ENCODE assay signal across 18 cellular contexts in the genomic region with DNA sequence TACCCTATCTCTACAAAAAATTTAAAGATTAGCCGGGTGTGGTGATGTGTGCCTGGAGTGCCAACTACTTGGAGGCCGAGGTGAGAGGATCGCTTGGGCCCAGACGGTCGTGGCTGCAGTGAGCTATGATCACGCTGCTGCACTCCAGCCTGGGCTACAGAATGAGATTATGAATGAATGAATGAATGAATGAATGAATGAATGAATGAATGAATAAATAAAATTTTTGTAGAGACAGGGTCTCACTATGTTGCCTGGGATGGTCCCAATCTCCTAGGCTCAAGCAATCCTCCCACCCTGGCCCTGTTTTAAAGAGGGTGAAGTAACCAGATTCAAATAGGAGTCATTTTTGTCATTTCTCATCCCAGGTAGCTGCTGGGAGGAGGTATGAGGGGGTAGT.
DNase-seq lines count a peak whose midpoint lies in the region; ATAC-seq and TF ChIP-seq lines count a peak whose summit lies in the region.
"Had no signal": no experiment of that assay in that cellular context is flagged by ENCODE, and none has a peak within 500 bp of the region (broad histone marks: within the 10 kb centered on the region; RNA-seq: fewer than 3 reads in every experiment).

No MANE protein-coding gene starts in this region.

- H3K9me3 ChIP-seq in T-helper 17 cell (ENCODE audit: control insufficient read depth, low read length, poor library complexity, severe bottlenecking), result no peaks in the 10 kb centered on the region

- H3K4me1 Mint-ChIP-seq in activated CD8-positive, alpha-beta T cell treated with anti-CD3 and anti-CD28 coated beads for 36 hours (ENCODE audit: low read depth), result peaks cover 91% of the 10 kb centered on the region
- peaks cover 83% of the 10 kb centered on the region for H3K4me1 Mint-ChIP-seq in activated CD8-positive, alpha-beta T cell treated with anti-CD3 and anti-CD28 coated beads, Interleukin-2, amount 10 ng/mL, durations not matched to agents 7 days and 5 days (ENCODE audit: low read depth)
- H3K4me1 Mint-ChIP-seq in T-helper 17 cell (peaks cover 48% of the 10 kb centered on the region), immature natural killer cell (peaks cover 92 to 100% of the 10 kb centered on the region in 2 donors), endothelial cell (ENCODE audit: unreplicated experiment) (peaks cover 8% of the 10 kb centered on the region)

- CTCF ChIA-PET in activated CD8-positive, alpha-beta T cell treated with anti-CD3 and anti-CD28 coated beads for 36 hours (lab: Charles Lee), result interaction anchor here (0.8 to 1.3 kb wide), 8 partner anchors 11 to 319 kb away, joined by 3 to 5 read pairs (median 4); no protein-coding TSS in a partner anchor
- CTCF ChIA-PET in activated CD8-positive, alpha-beta T cell treated with anti-CD3 and anti-CD28 coated beads, Interleukin-2, amount 10 ng/mL, durations not matched to agents 7 days and 5 days (lab: Charles Lee), result interaction anchor here (0.7 to 1.6 kb wide), 3 partner anchors 71 to 319 kb away, joined by 3 to 5 read pairs (median 3); no protein-coding TSS in a partner anchor

- no peak for ATAC-seq in activated CD8-positive, alpha-beta T cell treated with anti-CD3 and anti-CD28 coated beads for 36 hours
- ATAC-seq in activated CD8-positive, alpha-beta T cell treated with anti-CD3 and anti-CD28 coated beads, Interleukin-2, amount 10 ng/mL, durations not matched to agents 7 days and 5 days, result no peak
- ATAC-seq in T-helper 17 cell, result peak; percentile 11
- ATAC-seq in HG03280 (IDR thresholded peaks at IDR 0.05; ENCODE audit: unreplicated experiment), result no peak
- ATAC-seq: GM23338 had no signal

- H3K27ac Mint-ChIP-seq in activated CD8-positive, alpha-beta T cell treated with anti-CD3 and anti-CD28 coated beads for 36 hours, result peak overlapping the region; percentile 71
- no peak overlapping the region for H3K27ac Mint-ChIP-seq in activated CD8-positive, alpha-beta T cell treated with anti-CD3 and anti-CD28 coated beads, Interleukin-2, amount 10 ng/mL, durations not matched to agents 7 days and 5 days
- peak overlapping the region; percentile 68 for H3K27ac Mint-ChIP-seq in T-helper 17 cell
- H3K27ac Mint-ChIP-seq in immature natural killer cell, result peak overlapping the region in 5 of 6 donors; percentile 70 to 92 (median 78)
- H3K27ac Mint-ChIP-seq in endothelial cell (ENCODE audit: unreplicated experiment), result no peak overlapping the region
- H3K27ac Mint-ChIP-seq: GM23338 had no signal

- H3K27ac ChIP-seq in C4-2B, result peak overlapping the region; percentile 61; the same call in 1 of the 2 replicates

- peaks cover 6% of the 10 kb centered on the region for H3K9me3 Mint-ChIP-seq in activated CD8-positive, alpha-beta T cell treated with anti-CD3 and anti-CD28 coated beads for 36 hours
- no peaks in the 10 kb centered on the region for H3K9me3 Mint-ChIP-seq in activated CD8-positive, alpha-beta T cell treated with anti-CD3 and anti-CD28 coated beads, Interleukin-2, amount 10 ng/mL, durations not matched to agents 7 days and 5 days (ENCODE audit: insufficient read depth)
- H3K9me3 Mint-ChIP-seq in immature natural killer cell (no peaks in the 10 kb centered on the region), endothelial cell (ENCODE audit: unreplicated experiment) (no peaks in the 10 kb centered on the region)
- H3K9me3 Mint-ChIP-seq: GM23338 had no signal

- POLR2A ChIA-PET in activated CD8-positive, alpha-beta T cell treated with anti-CD3 and anti-CD28 coated beads for 36 hours (lab: Charles Lee), result interaction anchor here (1.0 to 1.4 kb wide), 3 partner anchors 15 to 242 kb away, joined by 3 read pairs; no protein-coding TSS in a partner anchor
- POLR2A ChIA-PET in activated CD8-positive, alpha-beta T cell treated with anti-CD3 and anti-CD28 coated beads, Interleukin-2, amount 10 ng/mL, durations not matched to agents 7 days and 5 days (lab: Charles Lee), result no interaction called here

- H3K27me3 Mint-ChIP-seq in activated CD8-positive, alpha-beta T cell treated with anti-CD3 and anti-CD28 coated beads for 36 hours, result no peaks in the 10 kb centered on the region
- no peaks in the 10 kb centered on the region for H3K27me3 Mint-ChIP-seq in activated CD8-positive, alpha-beta T cell treated with anti-CD3 and anti-CD28 coated beads, Interleukin-2, amount 10 ng/mL, durations not matched to agents 7 days and 5 days (ENCODE audit: low read depth)
- no peaks in the 10 kb centered on the region for H3K27me3 Mint-ChIP-seq in T-helper 17 cell
- peaks cover 9 to 23% (median 21%) of the 10 kb centered on the region in 3 donors for H3K27me3 Mint-ChIP-seq in immature natural killer cell (ENCODE audit: low read depth in 3 of 3)
- H3K27me3 Mint-ChIP-seq in endothelial cell (ENCODE audit: unreplicated experiment), result peaks cover 5% of the 10 kb centered on the region

- no peak for TF ChIP-seq CTCF in activated CD8-positive, alpha-beta T cell treated with anti-CD3 and anti-CD28 coated beads for 36 hours (IDR thresholded peaks at IDR 0.05)
- TF ChIP-seq CTCF in C4-2B (conservative IDR thresholded peaks at IDR 0.05) (no peak), endothelial cell (IDR thresholded peaks at IDR 0.05; ENCODE audit: unreplicated experiment) (no peak)

- H3K36me3 Mint-ChIP-seq in activated CD8-positive, alpha-beta T cell treated with anti-CD3 and anti-CD28 coated beads for 36 hours (ENCODE audit: low read depth), result peaks cover 74% of the 10 kb centered on the region
- H3K36me3 Mint-ChIP-seq in activated CD8-positive, alpha-beta T cell treated with anti-CD3 and anti-CD28 coated beads, Interleukin-2, amount 10 ng/mL, durations not matched to agents 7 days and 5 days (ENCODE audit: low read depth), result peaks cover 81% of the 10 kb centered on the region
- peaks cover 2% of the 10 kb centered on the region for H3K36me3 Mint-ChIP-seq in T-helper 17 cell (ENCODE audit: low read depth)
- H3K36me3 Mint-ChIP-seq in immature natural killer cell, result peaks cover 0 to 9% (median 6%) of the 10 kb centered on the region in 3 donors
- H3K36me3 Mint-ChIP-seq in endothelial cell (ENCODE audit: low read depth, unreplicated experiment), result peaks cover 5% of the 10 kb centered on the region

- no peak for DNase-seq in activated CD8-positive, alpha-beta T cell treated with anti-CD3 and anti-CD28 coated beads for 36 hours
- no peak for DNase-seq in activated CD8-positive, alpha-beta T cell treated with anti-CD3 and anti-CD28 coated beads, Interleukin-2, amount 10 ng/mL, durations not matched to agents 7 days and 5 days
- DNase-seq in T-helper 17 cell, result no peak
- no peak for DNase-seq in immature natural killer cell
- no peak for DNase-seq in endothelial cell (ENCODE audit: low spot score)
- no peak for DNase-seq in HuH-7 (ENCODE audit: low spot score)
- DNase-seq: COR-L47, GF-D8, KG1, NCI-H1417 treated with DMSO at 0.1 percent for 48 hours, NCI-H1930, NCI-H2171, NCI-H446 treated with DMSO at 0.1 percent for 48 hours, NCI-H748 treated with DMSO at 0.1 percent for 48 hours, OCI-M1 had no signal

- peak overlapping the region; percentile 17 for H3K4me3 Mint-ChIP-seq in activated CD8-positive, alpha-beta T cell treated with anti-CD3 and anti-CD28 coated beads for 36 hours
- H3K4me3 Mint-ChIP-seq in activated CD8-positive, alpha-beta T cell treated with anti-CD3 and anti-CD28 coated beads, Interleukin-2, amount 10 ng/mL, durations not matched to agents 7 days and 5 days, result no peak overlapping the region
- peak overlapping the region; percentile 12 for H3K4me3 Mint-ChIP-seq in T-helper 17 cell
- peak overlapping the region in 1 of 5 donors; percentile 12 for H3K4me3 Mint-ChIP-seq in immature natural killer cell
- no peak overlapping the region for H3K4me3 Mint-ChIP-seq in endothelial cell (ENCODE audit: unreplicated experiment)
- H3K4me3 Mint-ChIP-seq: GM23338 had no signal

- intact Hi-C loops in activated CD8-positive, alpha-beta T cell treated with anti-CD3 and anti-CD28 coated beads for 36 hours (cut with micrococcal nuclease), result no loop called here

Comparison
In these comparisons a context has a peak if more than half of its experiments do, and no peak if none do; other contexts are left out.
1. H3K27ac Mint-ChIP-seq: peak in activated CD8-positive, alpha-beta T cell treated with anti-CD3 and anti-CD28 coated beads for 36 hours (single experiment), T-helper 17 cell (single experiment) and immature natural killer cell (5 of 6); none in activated CD8-positive, alpha-beta T cell treated with anti-CD3 and anti-CD28 coated beads, Interleukin-2, amount 10 ng/mL, durations not matched to agents 7 days and 5 days (single experiment) and endothelial cell (single experiment).
2. H3K4me3 Mint-ChIP-seq: peak in activated CD8-positive, alpha-beta T cell treated with anti-CD3 and anti-CD28 coated beads for 36 hours (single experiment) and T-helper 17 cell (single experiment); none in activated CD8-positive, alpha-beta T cell treated with anti-CD3 and anti-CD28 coated beads, Interleukin-2, amount 10 ng/mL, durations not matched to agents 7 days and 5 days (single experiment) and endothelial cell (single experiment).